In the genomic region with DNA sequence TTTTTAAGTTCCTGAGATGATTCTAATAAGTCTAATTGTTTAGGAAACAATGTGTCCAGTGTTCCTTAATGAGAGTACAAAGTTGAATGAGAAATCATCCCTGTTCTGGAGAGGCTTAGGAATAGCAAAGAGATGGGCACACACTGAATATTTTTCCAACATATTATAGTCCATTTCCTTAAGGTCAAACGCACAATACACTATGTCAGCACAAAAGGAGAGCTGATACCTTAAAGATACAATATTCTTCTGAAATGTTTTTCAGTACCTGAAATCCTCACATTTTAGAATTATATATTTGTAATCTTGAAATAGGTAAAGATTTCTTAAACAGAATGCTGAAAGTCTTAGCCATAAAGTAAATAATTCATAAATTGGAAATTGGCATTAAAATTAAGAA, we compare ENCODE assay signal across 33 cellular contexts.
"Had no signal": no experiment of that assay in that cellular context is flagged by ENCODE, and none has a peak within 500 bp of the region (broad histone marks: within the 10 kb centered on the region; RNA-seq: fewer than 3 reads in every experiment).

No MANE protein-coding gene starts in this region.

- H3K9me3 ChIP-seq: adrenal gland, ascending aorta, body of pancreas, breast epithelium had no signal

- H3K27ac ChIP-seq: adrenal gland, ascending aorta, body of pancreas, brain microvascular endothelial cell, breast epithelium, cardiac muscle cell had no signal

- DNase-seq: activated effector memory CD4-positive, alpha-beta T cell treated with anti-CD3 and anti-CD28 coated beads, Interleukin-2, amount 50 U/mL, for 16 hours; activated gamma-delta T cell; activated gamma-delta T cell treated with Interleukin-2 at 50 U/mL for 16 hours; activated naive CD4-positive, alpha-beta T cell; activated naive CD4-positive, alpha-beta T cell treated with anti-CD3 and anti-CD28 coated beads for 36 hours; activated naive CD4-positive, alpha-beta T cell treated with anti-CD3 and anti-CD28 coated beads, Interleukin-2, amount 10 ng/mL, durations not matched to agents 7 days and 5 days; activated naive CD4-positive, alpha-beta T cell treated with anti-CD3 and anti-CD28 coated beads, Interleukin-2, amount 50 U/mL, for 16 hours; activated naive CD4-positive, alpha-beta T cell treated with Interleukin-2 at 50 U/mL for 16 hours; activated naive CD8-positive, alpha-beta T cell treated with anti-CD3 and anti-CD28 coated beads for 36 hours; activated naive CD8-positive, alpha-beta T cell treated with anti-CD3 and anti-CD28 coated beads, Interleukin-2, amount 10 ng/mL, durations not matched to agents 7 days and 5 days; activated naive CD8-positive, alpha-beta T cell treated with anti-CD3 and anti-CD28 coated beads, Interleukin-2, amount 50 U/mL, for 24 hours; activated T-cell treated with anti-CD3 and anti-CD28 coated beads, Interleukin-2, amount 50 U/mL, for 1 hour; activated T-cell treated with anti-CD3 and anti-CD28 coated beads, Interleukin-2, amount 50 U/mL, for 24 hours; activated T-cell treated with anti-CD3 and anti-CD28 coated beads, Interleukin-2, amount 50 U/mL, for 4 hours; activated T-cell treated with anti-CD3 and anti-CD28 coated beads, Interleukin-2, amount 50 U/mL, for 48 hours; activated T-cell treated with anti-CD3 and anti-CD28 coated beads, Interleukin-2, amount 50 U/mL, for 72 hours; adrenal gland; amniotic stem cell; amygdala; anterior cingulate cortex; aorta; body of pancreas; brain microvascular endothelial cell; caudate nucleus; central memory CD4-positive, alpha-beta T cell; cerebellar nuclear complex had no signal

- FAIRE-seq: astrocyte, bronchial epithelial cell had no signal

- ATAC-seq: activated naive CD4-positive, alpha-beta T cell treated with anti-CD3 and anti-CD28 coated beads, Interleukin-2, amount 50 U/mL, for 72 hours; activated naive CD8-positive, alpha-beta T cell treated with anti-CD3 and anti-CD28 coated beads, Interleukin-2, amount 50 U/mL, for 24 hours; activated T-cell treated with anti-CD3 and anti-CD28 coated beads, Interleukin-2, amount 50 U/mL, for 4 hours; activated T-cell treated with anti-CD3 and anti-CD28 coated beads, Interleukin-2, amount 50 U/mL, for 72 hours; activated T-helper 17 cell treated with anti-CD3 and anti-CD28 coated beads, Interleukin-2, amount 50 U/mL, for 72 hours; body of pancreas had no signal

- H3K36me3 ChIP-seq: adrenal gland, ascending aorta, brain microvascular endothelial cell, breast epithelium, cardiac muscle cell had no signal

- H3K4me1 ChIP-seq: adrenal gland, ascending aorta, body of pancreas, breast epithelium had no signal

- H3K4me3 ChIP-seq: adrenal gland, ascending aorta, body of pancreas, breast epithelium, cardiac muscle cell had no signal

- H3K27me3 ChIP-seq: adrenal gland, ascending aorta, body of pancreas, brain microvascular endothelial cell, breast epithelium, cardiac muscle cell had no signal
